1 cellular context compared by ENCODE assay signal in the genomic region with DNA sequence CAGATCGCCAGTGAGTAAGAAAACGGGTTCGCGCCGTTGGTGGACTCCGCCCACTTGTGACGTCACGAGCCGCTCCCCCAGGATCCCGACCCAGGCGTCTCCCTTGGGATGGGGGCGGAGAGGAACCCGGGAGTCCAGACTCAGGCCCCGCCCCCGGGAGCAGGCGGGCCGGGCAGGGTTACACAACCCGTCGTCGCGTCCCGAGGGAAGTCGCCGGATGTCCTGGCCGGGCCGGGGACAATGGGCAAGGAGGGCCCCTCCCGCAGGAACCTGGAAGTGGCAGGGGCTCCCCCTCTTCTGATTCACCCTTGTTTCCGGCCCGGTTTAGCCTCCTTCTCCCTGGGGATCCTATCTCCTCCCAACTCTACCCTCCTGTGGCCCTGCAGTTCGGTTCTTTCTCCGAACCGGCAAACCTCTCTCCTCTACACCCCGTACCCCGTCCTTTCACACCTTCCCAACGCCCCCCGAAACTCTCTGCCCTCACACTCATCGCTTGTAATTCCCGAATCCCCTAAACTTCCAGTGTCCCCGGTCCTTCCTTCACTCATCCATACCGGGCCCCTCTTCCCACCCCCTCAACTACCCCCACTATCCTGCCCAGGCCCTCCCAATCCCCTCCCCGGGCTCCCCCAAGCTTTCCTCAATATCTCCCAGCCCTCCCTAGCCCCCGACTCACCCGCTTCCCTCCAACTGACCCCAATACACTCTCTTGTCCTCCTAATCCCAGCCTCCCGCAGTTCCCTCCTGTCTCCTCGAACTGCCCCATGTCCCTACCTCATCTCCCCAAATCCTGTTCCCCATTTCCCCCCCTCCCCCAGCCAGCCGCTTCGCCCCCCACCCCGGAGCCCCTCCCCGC.
TF ChIP-seq lines count a peak whose summit lies in the region.

No MANE protein-coding gene starts in this region.

TF ChIP-seq in HEK293, 187 proteins besides CTCF, POLR2A, EP300 and RAD21 (continued from another document):
- TF ChIP-seq ZNF561 (tag by site-specific recombination; IDR thresholded peaks at IDR 0.05; ENCODE audit: borderline replicate concordance) (peak; percentile 86), ZNF24 (tag by site-specific recombination; IDR thresholded peaks at IDR 0.05) (no peak), IKZF3 (tag by site-specific recombination; IDR thresholded peaks at IDR 0.05) (peak; percentile 100), ZNF76 (tag by site-specific recombination; IDR thresholded peaks at IDR 0.05; ENCODE audit: borderline replicate concordance, low read depth) (peak; percentile 13; the same call in 1 of the 2 replicates), YY2 (tag by site-specific recombination; IDR thresholded peaks at IDR 0.05) (0 out of 2 replicates have a peak, but pooled peaks have one; percentile 18), BCL11A (tag by site-specific recombination; IDR thresholded peaks at IDR 0.05; ENCODE audit: low read depth) (0 out of 2 replicates have a peak, but pooled peaks have one; percentile 49), ZBTB48 (tag by site-specific recombination; IDR thresholded peaks at IDR 0.05) (peak; percentile 75; the same call in 1 of the 2 replicates), BCL11B (tag by site-specific recombination; IDR thresholded peaks at IDR 0.05; ENCODE audit: low read depth) (peak; percentile 72), ZNF280D (tag by site-specific recombination; IDR thresholded peaks at IDR 0.05) (0 out of 2 replicates have a peak, but pooled peaks have one; percentile 41), ZNF792 (tag by site-specific recombination; IDR thresholded peaks at IDR 0.05) (peak; percentile 33; the same call in 1 of the 2 replicates), ZNF530 (tag by site-specific recombination; IDR thresholded peaks at IDR 0.05; ENCODE audit: low read depth) (no peak), ZNF48 (tag by site-specific recombination; IDR thresholded peaks at IDR 0.05) (no peak), KLF1 (tag by site-specific recombination; IDR thresholded peaks at IDR 0.05) (peak; percentile 83), ZBTB17 (tag by site-specific recombination; IDR thresholded peaks at IDR 0.05) (peak; percentile 14), EGR2 (tag by site-specific recombination; IDR thresholded peaks at IDR 0.05; ENCODE audit: low read depth) (0 out of 2 replicates have a peak, but pooled peaks have one; percentile 14), ZNF629 (tag by site-specific recombination; IDR thresholded peaks at IDR 0.05) (peak; percentile 99), ZNF114 (tag by site-specific recombination; IDR thresholded peaks at IDR 0.05) (no peak), FEZF1 (tag by site-specific recombination; IDR thresholded peaks at IDR 0.05) (peak; percentile 51)
- TF ChIP-seq, protein P1, sequence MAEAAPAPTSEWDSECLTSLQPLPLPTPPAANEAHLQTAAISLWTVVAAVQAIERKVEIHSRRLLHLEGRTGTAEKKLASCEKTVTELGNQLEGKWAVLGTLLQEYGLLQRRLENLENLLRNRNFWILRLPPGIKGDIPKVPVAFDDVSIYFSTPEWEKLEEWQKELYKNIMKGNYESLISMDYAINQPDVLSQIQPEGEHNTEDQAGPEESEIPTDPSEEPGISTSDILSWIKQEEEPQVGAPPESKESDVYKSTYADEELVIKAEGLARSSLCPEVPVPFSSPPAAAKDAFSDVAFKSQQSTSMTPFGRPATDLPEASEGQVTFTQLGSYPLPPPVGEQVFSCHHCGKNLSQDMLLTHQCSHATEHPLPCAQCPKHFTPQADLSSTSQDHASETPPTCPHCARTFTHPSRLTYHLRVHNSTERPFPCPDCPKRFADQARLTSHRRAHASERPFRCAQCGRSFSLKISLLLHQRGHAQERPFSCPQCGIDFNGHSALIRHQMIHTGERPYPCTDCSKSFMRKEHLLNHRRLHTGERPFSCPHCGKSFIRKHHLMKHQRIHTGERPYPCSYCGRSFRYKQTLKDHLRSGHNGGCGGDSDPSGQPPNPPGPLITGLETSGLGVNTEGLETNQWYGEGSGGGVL (tag by site-specific recombination; IDR thresholded peaks at IDR 0.05), result peak; percentile 93
- TF ChIP-seq, protein P2, sequence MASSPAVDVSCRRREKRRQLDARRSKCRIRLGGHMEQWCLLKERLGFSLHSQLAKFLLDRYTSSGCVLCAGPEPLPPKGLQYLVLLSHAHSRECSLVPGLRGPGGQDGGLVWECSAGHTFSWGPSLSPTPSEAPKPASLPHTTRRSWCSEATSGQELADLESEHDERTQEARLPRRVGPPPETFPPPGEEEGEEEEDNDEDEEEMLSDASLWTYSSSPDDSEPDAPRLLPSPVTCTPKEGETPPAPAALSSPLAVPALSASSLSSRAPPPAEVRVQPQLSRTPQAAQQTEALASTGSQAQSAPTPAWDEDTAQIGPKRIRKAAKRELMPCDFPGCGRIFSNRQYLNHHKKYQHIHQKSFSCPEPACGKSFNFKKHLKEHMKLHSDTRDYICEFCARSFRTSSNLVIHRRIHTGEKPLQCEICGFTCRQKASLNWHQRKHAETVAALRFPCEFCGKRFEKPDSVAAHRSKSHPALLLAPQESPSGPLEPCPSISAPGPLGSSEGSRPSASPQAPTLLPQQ (tag by site-specific recombination; IDR thresholded peaks at IDR 0.05), result peak; percentile 58
- TF ChIP-seq, protein P3, sequence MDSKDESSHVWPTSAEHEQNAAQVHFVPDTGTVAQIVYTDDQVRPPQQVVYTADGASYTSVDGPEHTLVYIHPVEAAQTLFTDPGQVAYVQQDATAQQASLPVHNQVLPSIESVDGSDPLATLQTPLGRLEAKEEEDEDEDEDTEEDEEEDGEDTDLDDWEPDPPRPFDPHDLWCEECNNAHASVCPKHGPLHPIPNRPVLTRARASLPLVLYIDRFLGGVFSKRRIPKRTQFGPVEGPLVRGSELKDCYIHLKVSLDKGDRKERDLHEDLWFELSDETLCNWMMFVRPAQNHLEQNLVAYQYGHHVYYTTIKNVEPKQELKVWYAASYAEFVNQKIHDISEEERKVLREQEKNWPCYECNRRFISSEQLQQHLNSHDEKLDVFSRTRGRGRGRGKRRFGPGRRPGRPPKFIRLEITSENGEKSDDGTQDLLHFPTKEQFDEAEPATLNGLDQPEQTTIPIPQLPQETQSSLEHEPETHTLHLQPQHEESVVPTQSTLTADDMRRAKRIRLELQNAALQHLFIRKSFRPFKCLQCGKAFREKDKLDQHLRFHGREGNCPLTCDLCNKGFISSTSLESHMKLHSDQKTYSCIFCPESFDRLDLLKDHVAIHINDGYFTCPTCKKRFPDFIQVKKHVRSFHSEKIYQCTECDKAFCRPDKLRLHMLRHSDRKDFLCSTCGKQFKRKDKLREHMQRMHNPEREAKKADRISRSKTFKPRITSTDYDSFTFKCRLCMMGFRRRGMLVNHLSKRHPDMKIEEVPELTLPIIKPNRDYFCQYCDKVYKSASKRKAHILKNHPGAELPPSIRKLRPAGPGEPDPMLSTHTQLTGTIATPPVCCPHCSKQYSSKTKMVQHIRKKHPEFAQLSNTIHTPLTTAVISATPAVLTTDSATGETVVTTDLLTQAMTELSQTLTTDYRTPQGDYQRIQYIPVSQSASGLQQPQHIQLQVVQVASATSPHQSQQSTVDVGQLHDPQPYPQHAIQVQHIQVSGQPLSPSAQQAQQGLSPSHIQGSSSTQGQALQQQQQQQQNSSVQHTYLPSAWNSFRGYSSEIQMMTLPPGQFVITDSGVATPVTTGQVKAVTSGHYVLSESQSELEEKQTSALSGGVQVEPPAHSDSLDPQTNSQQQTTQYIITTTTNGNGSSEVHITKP (tag by site-specific recombination; IDR thresholded peaks at IDR 0.05), result peak; percentile 96
- TF ChIP-seq, protein P4, sequence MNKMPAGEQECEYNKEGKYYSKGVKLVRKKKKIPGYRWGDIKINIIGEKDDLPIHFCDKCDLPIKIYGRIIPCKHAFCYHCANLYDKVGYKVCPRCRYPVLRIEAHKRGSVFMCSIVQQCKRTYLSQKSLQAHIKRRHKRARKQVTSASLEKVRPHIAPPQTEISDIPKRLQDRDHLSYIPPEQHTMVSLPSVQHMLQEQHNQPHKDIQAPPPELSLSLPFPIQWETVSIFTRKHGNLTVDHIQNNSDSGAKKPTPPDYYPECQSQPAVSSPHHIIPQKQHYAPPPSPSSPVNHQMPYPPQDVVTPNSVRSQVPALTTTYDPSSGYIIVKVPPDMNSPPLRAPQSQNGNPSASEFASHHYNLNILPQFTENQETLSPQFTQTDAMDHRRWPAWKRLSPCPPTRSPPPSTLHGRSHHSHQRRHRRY (tag by site-specific recombination; IDR thresholded peaks at IDR 0.05), result no peak
- TF ChIP-seq, protein P5, sequence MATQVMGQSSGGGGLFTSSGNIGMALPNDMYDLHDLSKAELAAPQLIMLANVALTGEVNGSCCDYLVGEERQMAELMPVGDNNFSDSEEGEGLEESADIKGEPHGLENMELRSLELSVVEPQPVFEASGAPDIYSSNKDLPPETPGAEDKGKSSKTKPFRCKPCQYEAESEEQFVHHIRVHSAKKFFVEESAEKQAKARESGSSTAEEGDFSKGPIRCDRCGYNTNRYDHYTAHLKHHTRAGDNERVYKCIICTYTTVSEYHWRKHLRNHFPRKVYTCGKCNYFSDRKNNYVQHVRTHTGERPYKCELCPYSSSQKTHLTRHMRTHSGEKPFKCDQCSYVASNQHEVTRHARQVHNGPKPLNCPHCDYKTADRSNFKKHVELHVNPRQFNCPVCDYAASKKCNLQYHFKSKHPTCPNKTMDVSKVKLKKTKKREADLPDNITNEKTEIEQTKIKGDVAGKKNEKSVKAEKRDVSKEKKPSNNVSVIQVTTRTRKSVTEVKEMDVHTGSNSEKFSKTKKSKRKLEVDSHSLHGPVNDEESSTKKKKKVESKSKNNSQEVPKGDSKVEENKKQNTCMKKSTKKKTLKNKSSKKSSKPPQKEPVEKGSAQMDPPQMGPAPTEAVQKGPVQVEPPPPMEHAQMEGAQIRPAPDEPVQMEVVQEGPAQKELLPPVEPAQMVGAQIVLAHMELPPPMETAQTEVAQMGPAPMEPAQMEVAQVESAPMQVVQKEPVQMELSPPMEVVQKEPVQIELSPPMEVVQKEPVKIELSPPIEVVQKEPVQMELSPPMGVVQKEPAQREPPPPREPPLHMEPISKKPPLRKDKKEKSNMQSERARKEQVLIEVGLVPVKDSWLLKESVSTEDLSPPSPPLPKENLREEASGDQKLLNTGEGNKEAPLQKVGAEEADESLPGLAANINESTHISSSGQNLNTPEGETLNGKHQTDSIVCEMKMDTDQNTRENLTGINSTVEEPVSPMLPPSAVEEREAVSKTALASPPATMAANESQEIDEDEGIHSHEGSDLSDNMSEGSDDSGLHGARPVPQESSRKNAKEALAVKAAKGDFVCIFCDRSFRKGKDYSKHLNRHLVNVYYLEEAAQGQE (tag by site-specific recombination; IDR thresholded peaks at IDR 0.05), result no peak
